In genomic region chr10:70893227-70894006, GRCh38 we compare ENCODE assay signal across 10 cellular contexts.
"Had no signal": no experiment of that assay in that cellular context is flagged by ENCODE, and none has a peak within 500 bp of the region (broad histone marks: within the 10 kb centered on the region; RNA-seq: fewer than 3 reads in every experiment).

No MANE protein-coding gene starts in this region.

- H2AFZ ChIP-seq: parathyroid adenoma had no signal

- H3K27ac ChIP-seq: ascending aorta, gastroesophageal sphincter, parathyroid adenoma had no signal

- H3K79me2 ChIP-seq: parathyroid adenoma had no signal

- ATAC-seq: activated CD4-positive, CD25-positive, alpha-beta regulatory T cell treated with anti-CD3 and anti-CD28 coated beads, Interleukin-2, amount 50 U/mL, for 24 hours; gastroesophageal sphincter; stimulated activated memory B cell treated with anti-CD40 and anti-IgM and Interleukin-4, amounts not matched to agents 10 μg/mL and 1 μg/mL and 100 μg/mL, for 72 hours had no signal

- H3K9me3 ChIP-seq: ascending aorta, gastroesophageal sphincter had no signal

- H3K4me3 ChIP-seq: ascending aorta, gastroesophageal sphincter had no signal

- H3K36me3 ChIP-seq: ascending aorta, gastroesophageal sphincter had no signal

- H3K4me1 ChIP-seq: ascending aorta had no signal

- DNase-seq: activated naive CD8-positive, alpha-beta T cell treated with anti-CD3 and anti-CD28 coated beads for 36 hours; activated T-cell treated with anti-CD3 and anti-CD28 coated beads for 4 hours; kidney glomerular epithelial cell; naive B cell; small intestine had no signal

- H3K27me3 ChIP-seq: ascending aorta, gastroesophageal sphincter had no signal
